In the genomic region with DNA sequence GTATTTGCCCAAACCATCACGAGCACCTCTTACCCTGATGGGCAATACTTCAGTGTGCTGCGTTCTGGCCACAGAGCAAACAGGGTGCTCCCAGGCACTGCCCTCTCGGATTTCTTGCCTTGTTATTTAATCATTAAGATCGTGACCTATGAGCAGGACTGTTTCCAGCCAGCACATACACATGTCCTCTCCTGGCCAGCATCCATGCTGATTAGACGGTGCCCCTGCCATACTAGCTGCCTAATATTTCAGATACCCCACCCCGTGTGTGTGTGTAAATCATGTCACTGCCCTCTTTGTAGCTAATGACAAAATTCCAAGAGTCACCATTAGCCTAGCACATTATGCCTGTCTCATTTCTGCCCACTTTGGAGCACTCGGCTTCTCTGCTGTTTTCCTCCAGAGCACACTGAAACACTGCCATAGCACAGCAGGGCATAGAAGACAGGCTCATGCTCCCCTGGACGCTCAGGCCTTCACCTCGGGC, we compare ENCODE assay signal across 8 cellular contexts. TPM values are rescaled to one million over a fixed set of nuclear protein-coding genes. Genes with fewer than 3 reads are reported as not detected.
DNase-seq lines count a peak whose midpoint lies in the region; ATAC-seq and TF ChIP-seq lines count a peak whose summit lies in the region.

No MANE protein-coding gene starts in this region.

- H3K4me1 ChIP-seq in HAP-1 (peaks cover 6% of the 10 kb centered on the region; the same call in 1 of the 2 replicates), SJCRH30 (peaks cover 2% of the 10 kb centered on the region; the same call in 1 of the 2 replicates), sigmoid colon (peaks cover 0 to 12% (median 9%) of the 10 kb centered on the region in 4 donors)

- no peak for TF ChIP-seq EP300 in sigmoid colon (IDR thresholded peaks at IDR 0.05)

- TF ChIP-seq CTCF in foreskin fibroblast (IDR thresholded peaks at IDR 0.05; ENCODE audit: low read depth, low read length) (no peak), sigmoid colon (IDR thresholded peaks at IDR 0.05) (no peak)

- peak overlapping the region; percentile 83 for H3K4me3 ChIP-seq in HAP-1
- H3K4me3 ChIP-seq in SJCRH30: peak overlapping the region; percentile 98
- peak overlapping the region; percentile 89 to 96 for H3K4me3 ChIP-seq in foreskin fibroblast (ENCODE audit: low read depth in 1 of 2, low read length in 2 of 2)
- peak overlapping the region; percentile 64 to 99 (median 90) for H3K4me3 ChIP-seq in sigmoid colon

- WGBS in sigmoid colon, 2 donors: 21 to 32% methylated on average over 9 of the region's 9 CpGs

- H3K36me3 ChIP-seq in HAP-1 (replicated peaks): peaks cover 7% of the 10 kb centered on the region; the same call in 1 of the 2 replicates
- H3K36me3 ChIP-seq in SJCRH30: no peaks in the 10 kb centered on the region
- no peaks in the 10 kb centered on the region for H3K36me3 ChIP-seq in sigmoid colon

- no peaks in the 10 kb centered on the region for H3K27me3 ChIP-seq in HAP-1 (ENCODE audit: low read depth)
- H3K27me3 ChIP-seq in SJCRH30: no peaks in the 10 kb centered on the region
- H3K27me3 ChIP-seq in sigmoid colon: no peaks in the 10 kb centered on the region

- intact Hi-C loops in sigmoid colon (cut with DNase I): loop anchor here (5.0 to 10.0 kb wide), 3 partner anchors 44 to 237 kb away; a partner anchor contains a TSS

- in situ Hi-C loops in HAP-1 (cut with MboI; ENCODE audit: low sequenced_read_pairs): no loop called here

- DNase-seq in HAP-1 (ENCODE audit: low spot score in 2 of 2): no peak
- DNase-seq in SJCRH30: no peak
- peak; percentile 35 to 68 for DNase-seq in foreskin fibroblast
- DNase-seq in sigmoid colon: no peak
- DNase-seq in hypothalamus (lab: John Stamatoyannopoulos, UW): no peak

- no peaks in the 10 kb centered on the region for H3K9me3 ChIP-seq in HAP-1
- H3K9me3 ChIP-seq in SJCRH30 (replicated peaks): no peaks in the 10 kb centered on the region
- H3K9me3 ChIP-seq in sigmoid colon: no peaks in the 10 kb centered on the region

- ATAC-seq in GM18498 (IDR thresholded peaks at IDR 0.05; ENCODE audit: unreplicated experiment) (no peak), HG02623 (IDR thresholded peaks at IDR 0.05; ENCODE audit: unreplicated experiment) (no peak), HG03139 (IDR thresholded peaks at IDR 0.05; ENCODE audit: unreplicated experiment) (no peak)

- H3K27ac ChIP-seq in SJCRH30 (peak overlapping the region; percentile 92), sigmoid colon (peak overlapping the region; percentile 92 to 98 (median 96))

- no peak for TF ChIP-seq POLR2A in sigmoid colon (IDR thresholded peaks at IDR 0.05)

RNA-seq across cellular contexts. Expression of a gene that starts 1.0 kb away (rescaled TPM):
- 1.5 TPM in 2 replicates for total RNA-seq in SJCRH30 (2014; rRNA removed; shearing (Covaris generic))
- total RNA-seq in sigmoid colon: 1 to 10 TPM in 2 of 4 donors, under 1 TPM in 1, not detected in 1; 0.36 to 1.9 (median 1.2) TPM
- polyA plus RNA-seq in sigmoid colon: 1 to 10 TPM; 2.5 to 6.6 (median 4.3) TPM

Comparison
In these comparisons a context has a peak if more than half of its experiments do, and no peak if none do; other contexts are left out.
1. DNase-seq: peak in foreskin fibroblast (2 of 2); none in HAP-1 (0 of 2), SJCRH30 (0 of 2), sigmoid colon (single experiment) and hypothalamus (0 of 51).
2. Peak in every context shown above with its lines, with median percentiles within 50 percentile points of each other: H3K4me3 ChIP-seq.